Comparison of ENCODE assay signal across 26 cellular contexts in the genomic region with DNA sequence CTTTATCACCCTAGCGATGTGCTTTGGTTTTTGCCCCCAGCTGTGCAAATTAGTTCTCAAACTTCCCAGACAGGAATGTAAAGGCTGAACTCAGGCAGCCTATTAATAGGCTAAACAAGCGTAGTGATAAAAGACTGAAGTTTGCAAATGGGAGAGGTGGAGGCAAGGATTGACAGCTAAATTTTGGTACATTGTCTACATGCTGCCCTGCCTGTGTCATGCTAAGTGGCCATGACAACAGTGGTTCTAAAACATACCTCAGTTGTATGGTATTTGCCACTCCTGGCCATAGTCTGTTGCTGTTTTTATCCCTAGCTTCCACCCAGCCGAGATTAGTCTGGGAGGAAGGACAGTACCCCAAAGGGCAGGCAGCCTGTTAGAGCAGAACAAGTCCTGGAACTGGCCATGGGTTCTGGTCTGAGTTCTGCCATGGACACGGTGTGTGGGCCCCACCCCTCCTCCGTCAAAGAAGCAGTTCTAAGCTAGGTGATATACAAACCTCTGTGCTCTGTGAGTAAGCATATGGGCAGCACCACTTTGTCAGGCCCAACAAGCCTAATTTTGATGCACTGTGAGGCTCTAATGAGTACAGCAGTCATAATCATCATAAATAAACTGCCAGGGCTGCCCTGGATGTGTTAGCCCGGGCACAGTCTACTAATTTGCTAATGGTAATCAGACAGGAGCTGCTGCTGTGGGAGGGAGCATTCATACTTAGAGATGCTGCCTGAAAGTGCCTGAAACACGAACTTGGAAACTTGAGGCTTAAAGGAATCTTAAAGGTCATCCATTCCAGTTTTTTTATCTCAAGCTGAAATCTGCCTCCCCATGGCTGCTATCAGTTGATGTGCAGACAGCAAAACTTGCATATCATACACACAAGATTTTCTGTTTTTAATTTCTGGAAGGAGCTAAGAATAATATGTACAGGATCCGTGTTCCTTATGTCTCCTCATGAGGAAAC.
DNase-seq lines count a peak whose midpoint lies in the region; ATAC-seq and TF ChIP-seq lines count a peak whose summit lies in the region.
"Had no signal": no experiment of that assay in that cellular context is flagged by ENCODE, and none has a peak within 500 bp of the region (broad histone marks: within the 10 kb centered on the region; RNA-seq: fewer than 3 reads in every experiment).

No MANE protein-coding gene starts in this region.

- ATAC-seq in GM23338, result no peak
- ATAC-seq: activated T-cell treated with anti-CD3 and anti-CD28 coated beads, Interleukin-2, amount 50 U/mL, for 72 hours; HCT116; Panc1 had no signal

- H3K9me3 Mint-ChIP-seq in GM23338 (no peaks in the 10 kb centered on the region), mesothelial cell of epicardium (no peaks in the 10 kb centered on the region)
- H3K9me3 Mint-ChIP-seq in activated T-helper 1 cell treated with anti-CD3 and anti-CD28 coated beads, Interleukin-12 subunit alpha, Interleukin-12 subunit beta, Interleukin-2, Interleukin-4 antibody, amounts not matched to agents 30 ng/mL and 10 ng/mL and 1 ng/mL, durations not matched to agents 14 hours and 24 hours and 36 hours, result no peaks in the 10 kb centered on the region
- H3K9me3 Mint-ChIP-seq: activated CD4-positive, alpha-beta T cell treated with anti-CD3 and anti-CD28 coated beads, Interleukin-2, amount 10 ng/mL, durations not matched to agents 24 days and 14 days; activated T-cell treated with anti-CD3 and anti-CD28 coated beads, Interleukin-2, amount 50 U/mL, for 72 hours; T-helper 1 cell treated with Interleukin-12 subunit alpha and Interleukin-12 subunit beta and Interleukin-4 antibody, amounts not matched to agents 30 μg/mL and 1 μg/mL, for 36 hours had no signal

- H3K4me2 ChIP-seq in GM23338 (no peak overlapping the region), trophoblast cell (ENCODE audit: low read length) (no peak overlapping the region)

- TF ChIP-seq CTCF in GM23338 (conservative IDR thresholded peaks at IDR 0.05; ENCODE audit: low read depth in 2 of 2) (no peak), mesothelial cell of epicardium (IDR thresholded peaks at IDR 0.05; ENCODE audit: unreplicated experiment) (no peak)

- no peak overlapping the region for H2BK12ac ChIP-seq in trophoblast cell (ENCODE audit: low read length)

- H3K27me3 ChIP-seq in GM23338 (ENCODE audit: insufficient read depth) (no peaks in the 10 kb centered on the region), SJCRH30 (no peaks in the 10 kb centered on the region), trophoblast cell (ENCODE audit: insufficient read depth, low read length) (no peaks in the 10 kb centered on the region)
- H3K27me3 ChIP-seq: MG63, SJSA1, testis, vagina had no signal

- H3K27me3 Mint-ChIP-seq in GM23338 (ENCODE audit: insufficient read depth, low read depth, poor library complexity) (no peaks in the 10 kb centered on the region), mesothelial cell of epicardium (ENCODE audit: low read depth) (peaks cover 4% of the 10 kb centered on the region)
- no peaks in the 10 kb centered on the region for H3K27me3 Mint-ChIP-seq in activated T-helper 1 cell treated with anti-CD3 and anti-CD28 coated beads, Interleukin-12 subunit alpha, Interleukin-12 subunit beta, Interleukin-2, Interleukin-4 antibody, amounts not matched to agents 30 ng/mL and 10 ng/mL and 1 ng/mL, durations not matched to agents 14 hours and 24 hours and 36 hours (ENCODE audit: insufficient read depth)

- no peak overlapping the region for H2BK5ac ChIP-seq in trophoblast cell (ENCODE audit: low read depth, low read length, poor library complexity)

- H3K4me3 Mint-ChIP-seq in GM23338, result no peak overlapping the region
- no peak overlapping the region for H3K4me3 Mint-ChIP-seq in activated T-helper 1 cell treated with anti-CD3 and anti-CD28 coated beads, Interleukin-12 subunit alpha, Interleukin-12 subunit beta, Interleukin-2, Interleukin-4 antibody, amounts not matched to agents 30 ng/mL and 10 ng/mL and 1 ng/mL, durations not matched to agents 14 hours and 24 hours and 36 hours
- no peak overlapping the region for H3K4me3 Mint-ChIP-seq in mesothelial cell of epicardium
- H3K4me3 Mint-ChIP-seq: activated CD4-positive, alpha-beta T cell treated with anti-CD3 and anti-CD28 coated beads, Interleukin-2, amount 10 ng/mL, durations not matched to agents 24 days and 14 days; activated T-cell treated with anti-CD3 and anti-CD28 coated beads, Interleukin-2, amount 50 U/mL, for 72 hours; T-helper 1 cell treated with Interleukin-12 subunit alpha and Interleukin-12 subunit beta and Interleukin-4 antibody, amounts not matched to agents 30 μg/mL and 1 μg/mL, for 36 hours had no signal

- no peak overlapping the region for H2BK120ac ChIP-seq in trophoblast cell (ENCODE audit: insufficient read depth, low read length, poor library complexity)

- H3K4me3 ChIP-seq in GM23338 (no peak overlapping the region), SJCRH30 (no peak overlapping the region), trophoblast cell (ENCODE audit: low read depth, low read length) (no peak overlapping the region)
- H3K4me3 ChIP-seq: MG63, SJSA1, testis, vagina had no signal

- H3K23ac ChIP-seq in trophoblast cell (ENCODE audit: low read length), result no peak overlapping the region

- no peaks in the 10 kb centered on the region for H3K79me2 ChIP-seq in GM23338 (replicated peaks; ENCODE audit: insufficient read depth)
- no peaks in the 10 kb centered on the region for H3K79me2 ChIP-seq in trophoblast cell (ENCODE audit: control insufficient read depth, insufficient read depth, low read length, poor library complexity)

- H2AK5ac ChIP-seq in trophoblast cell (ENCODE audit: low read length), result no peak overlapping the region

- no peaks in the 10 kb centered on the region for H3K79me1 ChIP-seq in trophoblast cell (ENCODE audit: low read length)

- no peaks in the 10 kb centered on the region for H4K20me1 ChIP-seq in GM23338 (replicated peaks; ENCODE audit: insufficient read depth)

- H3K27ac Mint-ChIP-seq in GM23338 (no peak overlapping the region), mesothelial cell of epicardium (no peak overlapping the region)
- no peak overlapping the region for H3K27ac Mint-ChIP-seq in activated T-helper 1 cell treated with anti-CD3 and anti-CD28 coated beads, Interleukin-12 subunit alpha, Interleukin-12 subunit beta, Interleukin-2, Interleukin-4 antibody, amounts not matched to agents 30 ng/mL and 10 ng/mL and 1 ng/mL, durations not matched to agents 14 hours and 24 hours and 36 hours
- H3K27ac Mint-ChIP-seq: activated CD4-positive, alpha-beta T cell treated with anti-CD3 and anti-CD28 coated beads, Interleukin-2, amount 10 ng/mL, durations not matched to agents 24 days and 14 days; activated T-cell treated with anti-CD3 and anti-CD28 coated beads, Interleukin-2, amount 50 U/mL, for 72 hours; T-helper 1 cell treated with Interleukin-12 subunit alpha and Interleukin-12 subunit beta and Interleukin-4 antibody, amounts not matched to agents 30 μg/mL and 1 μg/mL, for 36 hours had no signal

- no peak overlapping the region for H3K18ac ChIP-seq in trophoblast cell (ENCODE audit: low read length)

- H4K12ac ChIP-seq in trophoblast cell (ENCODE audit: low read depth, low read length), result no peak overlapping the region

- H2AFZ ChIP-seq in GM23338 (peak overlapping the region; percentile 75; the same call in 1 of the 2 replicates), trophoblast cell (ENCODE audit: insufficient read depth, low read length, poor library complexity) (no peak overlapping the region)

- H3K36me3 ChIP-seq in GM23338 (ENCODE audit: insufficient read depth), result no peaks in the 10 kb centered on the region
- H3K36me3 ChIP-seq in SJCRH30, result no peaks in the 10 kb centered on the region
- no peaks in the 10 kb centered on the region for H3K36me3 ChIP-seq in trophoblast cell (ENCODE audit: control insufficient read depth in 1 of 2, insufficient read depth in 2 of 2, low read length in 2 of 2)
- H3K36me3 ChIP-seq: MG63, SJSA1, vagina had no signal

- no peak overlapping the region for H4K8ac ChIP-seq in trophoblast cell (ENCODE audit: low read depth, low read length)

- H3K9me3 ChIP-seq in SJCRH30 (replicated peaks) (no peaks in the 10 kb centered on the region; the same call in 1 of the 2 replicates), trophoblast cell (ENCODE audit: insufficient read depth, low read depth, low read length) (no peaks in the 10 kb centered on the region)
- H3K9me3 ChIP-seq: MG63, SJSA1, testis, vagina had no signal

- H3K9me2 ChIP-seq in GM23338 (ENCODE audit: insufficient read depth), result no peaks in the 10 kb centered on the region

- intact Hi-C loops in activated T-helper 1 cell treated with anti-CD3 and anti-CD28 coated beads, Interleukin-12 subunit alpha, Interleukin-12 subunit beta, Interleukin-2, Interleukin-4 antibody, amounts not matched to agents 30 ng/mL and 10 ng/mL and 1 ng/mL, durations not matched to agents 14 hours and 24 hours and 36 hours (cut with micrococcal nuclease), result no loop called here

- DNase-seq in GM23338 (ENCODE audit: low spot score) (no peak), SJCRH30 (peak in 1 of 2 experiments; percentile 14), glomerular visceral epithelial cell (ENCODE audit: extremely low spot score) (peak; percentile 3), trophoblast cell (peak; percentile 51 to 81), mesothelial cell of epicardium (ENCODE audit: low spot score in 2 of 2, unreplicated experiment in 2 of 2) (no peak)
- DNase-seq in activated CD4-positive, alpha-beta T cell treated with anti-CD3 and anti-CD28 coated beads for 48 hours, result no peak
- no peak for DNase-seq in activated T-helper 1 cell treated with anti-CD3 and anti-CD28 coated beads, Interleukin-12 subunit alpha, Interleukin-12 subunit beta, Interleukin-2, Interleukin-4 antibody, amounts not matched to agents 30 ng/mL and 10 ng/mL and 1 ng/mL, durations not matched to agents 14 hours and 24 hours and 36 hours (ENCODE audit: low spot score)
- DNase-seq: activated CD4-positive, alpha-beta T cell treated with anti-CD3 and anti-CD28 coated beads, Interleukin-2, amount 10 ng/mL, durations not matched to agents 24 days and 14 days; activated naive CD4-positive, alpha-beta T cell treated with anti-CD3 and anti-CD28 coated beads, Interleukin-2, amount 50 U/mL, for 16 hours; activated T-cell treated with anti-CD3 and anti-CD28 coated beads, Interleukin-2, amount 50 U/mL, for 72 hours; central memory CD4-positive, alpha-beta T cell; mammary epithelial cell; MG63; NCI-H1417; NCI-H2107; NCI-H510A treated with DMSO at 0.1 percent for 48 hours; NK-92 treated with Interleukin-12 subunit alpha and Interleukin-12 subunit beta, amount 100 ng/mL, for 24 hours; nucleus accumbens; stimulated activated CD4-positive, alpha-beta T cell treated with anti-CD3 and anti-CD28 coated beads, Interleukin-4, amount 100 ng/mL, for 24 hours; stimulated activated naive CD4-positive, alpha-beta T cell; testis had no signal

- H3K4ac ChIP-seq in trophoblast cell (ENCODE audit: low read depth, low read length), result no peak overlapping the region

- H3K14ac ChIP-seq in trophoblast cell (ENCODE audit: low read length), result no peak overlapping the region

- H3K36me3 Mint-ChIP-seq in GM23338 (ENCODE audit: low read depth) (no peaks in the 10 kb centered on the region), mesothelial cell of epicardium (no peaks in the 10 kb centered on the region)
- H3K36me3 Mint-ChIP-seq in activated T-helper 1 cell treated with anti-CD3 and anti-CD28 coated beads, Interleukin-12 subunit alpha, Interleukin-12 subunit beta, Interleukin-2, Interleukin-4 antibody, amounts not matched to agents 30 ng/mL and 10 ng/mL and 1 ng/mL, durations not matched to agents 14 hours and 24 hours and 36 hours (ENCODE audit: low read depth), result no peaks in the 10 kb centered on the region

- H3K27ac ChIP-seq in GM23338 (ENCODE audit: low read depth), result no peak overlapping the region
- H3K27ac ChIP-seq in SJCRH30, result peak overlapping the region; percentile 12
- no peak overlapping the region for H3K27ac ChIP-seq in trophoblast cell (ENCODE audit: low read depth, low read length)
- H3K27ac ChIP-seq: SJSA1, testis, vagina had no signal

- whole genome bisulfite sequencing in trophoblast cell (ENCODE audit: extremely low coverage, insufficient coverage, insufficient read length), result no CpG with 5 or more reads among the region's 8 CpGs

- H3F3A ChIP-seq in GM23338 (replicated peaks; ENCODE audit: low read depth), result no peaks in the 10 kb centered on the region

- peaks cover 10% of the 10 kb centered on the region for H3K4me1 Mint-ChIP-seq in GM23338
- no peaks in the 10 kb centered on the region for H3K4me1 Mint-ChIP-seq in activated T-helper 1 cell treated with anti-CD3 and anti-CD28 coated beads, Interleukin-12 subunit alpha, Interleukin-12 subunit beta, Interleukin-2, Interleukin-4 antibody, amounts not matched to agents 30 ng/mL and 10 ng/mL and 1 ng/mL, durations not matched to agents 14 hours and 24 hours and 36 hours (ENCODE audit: low read depth)
- peaks cover 17% of the 10 kb centered on the region for H3K4me1 Mint-ChIP-seq in mesothelial cell of epicardium
- H3K4me1 Mint-ChIP-seq: activated CD4-positive, alpha-beta T cell treated with anti-CD3 and anti-CD28 coated beads, Interleukin-2, amount 10 ng/mL, durations not matched to agents 24 days and 14 days had no signal

- no peak overlapping the region for H4K91ac ChIP-seq in trophoblast cell (ENCODE audit: low read depth, low read length)

- no peak overlapping the region for H3K9ac ChIP-seq in trophoblast cell (ENCODE audit: low read length)

- peaks cover 5% of the 10 kb centered on the region; the same call in 1 of the 2 replicates for H3K4me1 ChIP-seq in GM23338 (ENCODE audit: insufficient read depth)
- peaks cover 18% of the 10 kb centered on the region for H3K4me1 ChIP-seq in SJCRH30
- H3K4me1 ChIP-seq in trophoblast cell (ENCODE audit: control insufficient read depth in 1 of 2, insufficient read depth in 2 of 2, low read length in 2 of 2), result peaks cover 5% of the 10 kb centered on the region in 2 experiments
- H3K4me1 ChIP-seq: SJSA1, testis, vagina had no signal

Comparison
In these comparisons a context has a peak if more than half of its experiments do, and no peak if none do; other contexts are left out.
1. DNase-seq: peak in glomerular visceral epithelial cell (single experiment) and trophoblast cell (2 of 2); none in GM23338 (single experiment), activated CD4-positive, alpha-beta T cell treated with anti-CD3 and anti-CD28 coated beads for 48 hours (single experiment), activated T-helper 1 cell treated with anti-CD3 and anti-CD28 coated beads, Interleukin-12 subunit alpha, Interleukin-12 subunit beta, Interleukin-2, Interleukin-4 antibody, amounts not matched to agents 30 ng/mL and 10 ng/mL and 1 ng/mL, durations not matched to agents 14 hours and 24 hours and 36 hours (single experiment) and mesothelial cell of epicardium (0 of 2).